ENCODE assay signal across 26 cellular contexts in the genomic region with DNA sequence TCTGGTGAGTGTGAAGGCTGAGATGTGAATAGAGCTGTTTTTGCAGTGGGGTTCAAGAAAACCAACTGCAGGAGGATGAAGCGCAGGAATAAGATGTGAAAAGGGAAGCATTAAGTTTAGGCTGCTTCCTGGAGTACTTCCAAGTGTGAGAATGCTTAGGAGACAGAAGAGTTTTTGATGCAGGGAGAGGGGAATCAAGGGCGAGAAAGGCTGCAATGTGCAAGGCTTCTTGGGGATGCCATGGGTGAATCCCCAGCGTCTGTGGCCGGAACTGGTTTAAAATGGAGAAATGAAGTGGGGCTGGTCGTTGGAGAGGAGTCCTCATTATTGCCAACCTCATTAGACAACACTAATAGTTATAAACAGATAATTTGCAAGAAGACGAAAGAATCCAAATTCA.
DNase-seq lines count a peak whose midpoint lies in the region; ATAC-seq and TF ChIP-seq lines count a peak whose summit lies in the region.
"Had no signal": no experiment of that assay in that cellular context is flagged by ENCODE, and none has a peak within 500 bp of the region (broad histone marks: within the 10 kb centered on the region; RNA-seq: fewer than 3 reads in every experiment).

No MANE protein-coding gene starts in this region.

- H3K36me3 ChIP-seq in A673 (ENCODE audit: insufficient read depth, low read length, poor library complexity, severe bottlenecking) (no peaks in the 10 kb centered on the region), MG63 (no peaks in the 10 kb centered on the region)
- H3K36me3 ChIP-seq: ascending aorta, BLaER1, WERI-Rb-1 had no signal

- H3K27me3 ChIP-seq in A673 (replicated peaks; ENCODE audit: insufficient read depth, low read depth, low read length, poor library complexity) (no peaks in the 10 kb centered on the region), MG63 (no peaks in the 10 kb centered on the region)
- H3K27me3 ChIP-seq: ascending aorta, BLaER1 had no signal

- H3K9me3 Mint-ChIP-seq in immature natural killer cell = peaks cover 7 to 55% (median 9%) of the 10 kb centered on the region in 6 donors
- H3K9me3 Mint-ChIP-seq in activated naive CD4-positive, alpha-beta T cell treated with anti-CD3 and anti-CD28 coated beads, Interleukin-2, amount 50 U/mL, for 72 hours = peaks cover 23 to 50% of the 10 kb centered on the region in 2 donors

- peaks cover 35 to 43% of the 10 kb centered on the region in 2 donors for H3K4me1 Mint-ChIP-seq in immature natural killer cell

- DNase-seq in A673 (ENCODE audit: low spot score) (peak; percentile 39), MG63 (no peak), brain pericyte (ENCODE audit: low read depth, low spot score) (peak; percentile 8), immature natural killer cell (no peak)
- no peak for DNase-seq in stimulated activated CD4-positive, alpha-beta T cell treated with anti-CD3 and anti-CD28 coated beads, Interleukin-4, amount 100 ng/mL, for 24 hours
- no peak for DNase-seq in activated naive CD4-positive, alpha-beta T cell treated with anti-CD3 and anti-CD28 coated beads, Interleukin-2, amount 50 U/mL, for 72 hours (ENCODE audit: low spot score in 2 of 2)
- DNase-seq: activated CD4-positive, alpha-beta T cell treated with anti-CD3 and anti-CD28 coated beads, Interleukin-2, amount 10 ng/mL, durations not matched to agents 7 days and 5 days; COR-L47; effector memory CD4-positive, alpha-beta T cell; glutamatergic neuron; H7; mammary epithelial cell; NCI-H1092 treated with DMSO at 0.1 percent for 48 hours; NCI-H187 treated with DMSO at 0.1 percent for 48 hours; NCI-H526 treated with DMSO at 0.1 percent for 48 hours; WERI-Rb-1 had no signal

- POLR2A ChIA-PET in A673 (lab: Charles Lee; ENCODE audit: low non-redundant PET) = no interaction called here

- BruUV-seq in A673 (replicated peaks; lab: Mats Ljungman, UMichigan) = no TSS peak

- ATAC-seq in HG03457 (IDR thresholded peaks at IDR 0.05; ENCODE audit: unreplicated experiment) (no peak), GM21526 (IDR thresholded peaks at IDR 0.05; ENCODE audit: low FRiP score, unreplicated experiment) (no peak)
- no peak for ATAC-seq in activated naive CD4-positive, alpha-beta T cell treated with anti-CD3 and anti-CD28 coated beads, Interleukin-2, amount 50 U/mL, for 72 hours
- ATAC-seq: A549, HepG2, psoas muscle had no signal

- no peaks in the 10 kb centered on the region for H3K9me3 ChIP-seq in A673 (ENCODE audit: low read depth, low read length, poor library complexity, severe bottlenecking)
- H3K9me3 ChIP-seq in MG63 = peaks cover 22% of the 10 kb centered on the region
- H3K9me3 ChIP-seq: A549, psoas muscle had no signal

- H3K27ac Mint-ChIP-seq in immature natural killer cell = peak overlapping the region in 5 of 6 donors; percentile 16 to 67 (median 60)
- no peak overlapping the region for H3K27ac Mint-ChIP-seq in activated naive CD4-positive, alpha-beta T cell treated with anti-CD3 and anti-CD28 coated beads, Interleukin-2, amount 50 U/mL, for 72 hours
- H3K27ac Mint-ChIP-seq: activated CD4-positive, alpha-beta T cell treated with anti-CD3 and anti-CD28 coated beads, Interleukin-2, amount 10 ng/mL, durations not matched to agents 7 days and 5 days; activated naive CD8-positive, alpha-beta T cell; activated T-helper 1 cell treated with anti-CD3 and anti-CD28 coated beads, Interleukin-12 subunit alpha, Interleukin-12 subunit beta, Interleukin-2, Interleukin-4 antibody, amounts not matched to agents 30 ng/mL and 10 ng/mL and 1 ng/mL, durations not matched to agents 14 hours and 24 hours and 36 hours; T-helper 2 cell treated with Interferon-gamma antibody and Interleukin-4, amounts not matched to agents 5 μg/mL and 100 μg/mL, for 36 hours had no signal

- no peak for TF ChIP-seq CTCF in A673 (conservative IDR thresholded peaks at IDR 0.05; ENCODE audit: low read depth, low read length)

- CTCF ChIA-PET in A673 (lab: Charles Lee) = no interaction called here

- peaks cover 0 to 4% (median 2%) of the 10 kb centered on the region in 3 donors for H3K27me3 Mint-ChIP-seq in immature natural killer cell (ENCODE audit: low read depth in 3 of 3)
- H3K27me3 Mint-ChIP-seq: activated CD4-positive, alpha-beta T cell treated with anti-CD3 and anti-CD28 coated beads, Interleukin-2, amount 10 ng/mL, durations not matched to agents 7 days and 5 days; activated naive CD8-positive, alpha-beta T cell had no signal

- H3K4me3 ChIP-seq in A673 (ENCODE audit: low read depth, low read length, poor library complexity, severe bottlenecking) (no peak overlapping the region), MG63 (0 out of 2 replicates have a peak overlapping the region, but pooled peaks have one; percentile 9)
- H3K4me3 ChIP-seq: A549, BLaER1, psoas muscle had no signal

- intact Hi-C loops in A673 (cut with micrococcal nuclease; ENCODE audit: unreplicated experiment) = no loop called here

- peak overlapping the region; percentile 30 to 65 (median 42) for H3K4me3 Mint-ChIP-seq in immature natural killer cell
- H3K4me3 Mint-ChIP-seq: activated CD4-positive, alpha-beta T cell treated with anti-CD3 and anti-CD28 coated beads, Interleukin-2, amount 10 ng/mL, durations not matched to agents 7 days and 5 days; activated naive CD8-positive, alpha-beta T cell; activated T-helper 1 cell treated with anti-CD3 and anti-CD28 coated beads, Interleukin-12 subunit alpha, Interleukin-12 subunit beta, Interleukin-2, Interleukin-4 antibody, amounts not matched to agents 30 ng/mL and 10 ng/mL and 1 ng/mL, durations not matched to agents 14 hours and 24 hours and 36 hours; T-helper 2 cell treated with Interferon-gamma antibody and Interleukin-4, amounts not matched to agents 5 μg/mL and 100 μg/mL, for 36 hours had no signal

- H3K27ac ChIP-seq in A673 (ENCODE audit: low read depth, low read length, poor library complexity, severe bottlenecking) = no peak overlapping the region
- H3K27ac ChIP-seq: A549, BLaER1, psoas muscle, WERI-Rb-1 had no signal

- H3K36me3 Mint-ChIP-seq in immature natural killer cell = peaks cover 5 to 8% (median 7%) of the 10 kb centered on the region in 3 donors
- H3K36me3 Mint-ChIP-seq in activated naive CD4-positive, alpha-beta T cell treated with anti-CD3 and anti-CD28 coated beads, Interleukin-2, amount 50 U/mL, for 72 hours = peaks cover 0 to 15% of the 10 kb centered on the region in 2 donors
- H3K36me3 Mint-ChIP-seq: activated naive CD8-positive, alpha-beta T cell had no signal

- no peaks in the 10 kb centered on the region for H3K4me1 ChIP-seq in A673 (ENCODE audit: insufficient read depth, low read length, poor library complexity, severe bottlenecking)
- H3K4me1 ChIP-seq: A549, BLaER1, psoas muscle had no signal

Comparison
In these comparisons a context has a peak if more than half of its experiments do, and no peak if none do; other contexts are left out.
1. DNase-seq: peak in A673 (single experiment) and brain pericyte (single experiment); none in MG63 (single experiment), immature natural killer cell (0 of 3), stimulated activated CD4-positive, alpha-beta T cell treated with anti-CD3 and anti-CD28 coated beads, Interleukin-4, amount 100 ng/mL, for 24 hours (single experiment) and activated naive CD4-positive, alpha-beta T cell treated with anti-CD3 and anti-CD28 coated beads, Interleukin-2, amount 50 U/mL, for 72 hours (0 of 2).
2. H3K27ac Mint-ChIP-seq: peak in immature natural killer cell (5 of 6); none in activated naive CD4-positive, alpha-beta T cell treated with anti-CD3 and anti-CD28 coated beads, Interleukin-2, amount 50 U/mL, for 72 hours (0 of 2).